Comparison of ENCODE assay signal across 8 cellular contexts in the genomic region with DNA sequence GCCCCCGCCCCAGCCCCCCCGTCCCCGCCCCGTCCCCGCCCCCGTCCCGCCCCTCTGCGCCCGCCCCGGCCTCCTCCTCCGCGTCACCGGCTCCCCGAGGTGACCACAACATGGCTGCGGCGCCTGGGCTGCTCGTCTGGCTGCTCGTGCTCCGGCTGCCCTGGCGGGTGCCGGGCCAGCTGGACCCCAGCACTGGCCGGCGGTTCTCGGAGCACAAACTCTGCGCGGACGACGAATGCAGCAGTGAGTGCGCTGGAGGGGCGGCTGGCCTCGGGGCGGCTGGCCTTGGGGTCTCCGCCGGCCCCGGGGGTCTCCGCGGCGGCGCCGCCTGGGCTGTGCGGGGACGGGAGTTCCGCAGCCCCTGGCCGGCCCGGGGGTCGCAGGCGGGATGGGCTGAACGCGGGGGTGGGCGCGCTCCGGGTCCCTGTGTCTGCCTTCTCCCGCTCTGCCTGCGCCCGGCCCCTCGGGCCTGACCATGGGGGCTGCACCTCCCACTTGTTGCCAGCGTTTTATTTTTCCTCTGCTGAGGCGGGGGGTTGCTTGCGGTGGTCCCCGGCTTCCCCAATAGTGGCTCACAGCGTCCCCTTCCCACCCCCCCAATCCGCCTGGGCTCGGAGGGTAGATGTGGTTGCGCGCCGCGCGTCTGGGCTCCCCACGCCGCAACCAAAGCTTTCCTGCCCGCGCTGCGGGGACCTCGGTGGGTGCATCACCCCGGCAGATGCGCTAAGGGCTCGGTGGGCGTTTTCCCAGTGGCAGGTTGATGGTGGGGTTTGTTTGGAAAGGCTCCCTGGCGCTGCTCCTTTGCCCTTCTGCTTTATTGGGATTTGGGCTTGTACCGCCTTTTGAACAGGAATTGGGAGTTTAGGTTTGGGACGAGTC. TPM values are rescaled to one million over a fixed set of nuclear protein-coding genes. Genes with fewer than 3 reads are reported as not detected.
DNase-seq lines count a peak whose midpoint lies in the region; ATAC-seq and TF ChIP-seq lines count a peak whose summit lies in the region.

Gene MIA3 (plus strand): TSS at position 97 of the 879 bp plus-strand sequence. CDS start 14 bp downstream, at position 111.

- no peak for TF ChIP-seq CTCF in lung (IDR thresholded peaks at IDR 0.05; ENCODE audit: control extremely low read depth, extremely low read depth)

- H2AFZ ChIP-seq in ACC112 (ENCODE audit: low read length, unreplicated experiment): peak within 1 kb of the TSS; percentile 97

- H3K27me3 ChIP-seq in ACC112 (ENCODE audit: insufficient read depth, low read length): 0 out of 2 replicates have a peak, but pooled peaks cover 9% of the 10 kb centered on the region
- peaks cover 24% of the 10 kb centered on the region for H3K27me3 ChIP-seq in ectodermal cell (ENCODE audit: control insufficient read depth, insufficient read depth, low read length, poor library complexity, severe bottlenecking)
- H3K27me3 ChIP-seq in lung (ENCODE audit: control insufficient read depth, insufficient read depth): peaks cover 5% of the 10 kb centered on the region

- TF ChIP-seq POLR2A in GM18526 (IDR thresholded peaks at IDR 0.05; ENCODE audit: extremely low read depth, insufficient read length): peak; percentile 82

- peak within 1 kb of the TSS; percentile 90 for H3K4me3 ChIP-seq in ACC112 (ENCODE audit: low read depth, low read length)
- peak within 1 kb of the TSS; percentile 86 for H3K4me3 ChIP-seq in ectodermal cell (ENCODE audit: insufficient read depth, low read depth, low read length)
- peak within 1 kb of the TSS; percentile 100 for H3K4me3 ChIP-seq in lung

- H3K27ac ChIP-seq in ACC112 (ENCODE audit: low read depth, low read length) (peak within 1 kb of the TSS; percentile 56; the same call in 1 of the 2 replicates), ectodermal cell (ENCODE audit: insufficient read depth, low read depth, low read length, poor library complexity, severe bottlenecking) (no peak within 1 kb of the TSS), lung (ENCODE audit: low read depth in 1 of 2, low read length in 1 of 2) (peak within 1 kb of the TSS; percentile 81 to 97)

- peaks cover 34% of the 10 kb centered on the region for H3K79me2 ChIP-seq in ACC112 (ENCODE audit: control insufficient read depth, insufficient read depth, low read length, unreplicated experiment)

- peak; percentile 46 to 90 for DNase-seq in NCI-H446 (lab: John Stamatoyannopoulos, UW)
- DNase-seq in activated CD4-positive, alpha-beta T cell treated with anti-CD3 and anti-CD28 coated beads, Interleukin-2, amount 50 U/mL, for 4 hours: peak; percentile 21 to 38
- DNase-seq in lung (ENCODE audit: low spot score): peak; percentile 78
- peak; percentile 7 for DNase-seq in stimulated activated CD8-positive, alpha-beta memory T cell treated with anti-CD3 and anti-CD28 coated beads, Interleukin-12 subunit alpha, Interleukin-12 subunit beta, amount 100 ng/mL, for 24 hours (ENCODE audit: extremely low read depth)

- WGBS in ectodermal cell, 2 experiments: 0% methylated on average over 81 of the region's 81 CpGs
- WGBS in lung, 2 donors: 0 to 1% methylated on average over 47 to 81 of the region's 81 CpGs

- peak; percentile 49 for ATAC-seq in HG03045 (IDR thresholded peaks at IDR 0.05; ENCODE audit: unreplicated experiment)
- ATAC-seq in lung (ENCODE audit: insufficient read depth, low FRiP score): peak; percentile 86

- H3K4me1 ChIP-seq in ACC112 (ENCODE audit: control insufficient read depth, insufficient read depth, low read length, unreplicated experiment): peaks cover 6% of the 10 kb centered on the region
- H3K4me1 ChIP-seq in ectodermal cell (ENCODE audit: control insufficient read depth, insufficient read depth, low read length): peaks cover 11% of the 10 kb centered on the region
- peaks cover 0 to 4% of the 10 kb centered on the region in 2 donors for H3K4me1 ChIP-seq in lung (ENCODE audit: control insufficient read depth in 2 of 2, insufficient read depth in 2 of 2, low read length in 2 of 2)

- H3K36me3 ChIP-seq in ACC112 (ENCODE audit: insufficient read depth, low read length) (no peaks in the 10 kb centered on the region), ectodermal cell (ENCODE audit: control insufficient read depth, insufficient read depth, low read length) (peaks cover 3% of the 10 kb centered on the region), lung (ENCODE audit: control insufficient read depth in 2 of 2, insufficient read depth in 2 of 2, low read length in 2 of 2) (peaks cover 0 to 6% of the 10 kb centered on the region in 2 donors)

- H3K9me3 ChIP-seq in ectodermal cell (ENCODE audit: control insufficient read depth, low read length) (no peaks in the 10 kb centered on the region), lung (ENCODE audit: control insufficient read depth in 2 of 2, insufficient read depth in 1 of 2, low read length in 1 of 2) (no peaks in the 10 kb centered on the region)

RNA-seq across cellular contexts. Expression of gene MIA3, which starts in this region (rescaled TPM):
- 60.7 TPM for polyA plus RNA-seq in ectodermal cell (2013, experiment 1 of 4)
- 58.4 TPM for polyA plus RNA-seq in ectodermal cell (2013, experiment 2 of 4)
- polyA plus RNA-seq in ectodermal cell (2013, experiment 3 of 4): 41.5 TPM
- 50.9 TPM for polyA plus RNA-seq in ectodermal cell (2013, experiment 4 of 4)
- 10 to 100 TPM; 54.3 to 69.3 TPM for total RNA-seq in lung
- 10 to 100 TPM; 20.7 to 28.9 TPM for polyA plus RNA-seq in lung

Comparison
In these comparisons a context has a peak if more than half of its experiments do, and no peak if none do; other contexts are left out.
1. DNase-seq: peak in every context shown above with its lines; median percentile 78 in lung; 68 in NCI-H446; 30 in activated CD4-positive, alpha-beta T cell treated with anti-CD3 and anti-CD28 coated beads, Interleukin-2, amount 50 U/mL, for 4 hours; 7 in stimulated activated CD8-positive, alpha-beta memory T cell treated with anti-CD3 and anti-CD28 coated beads, Interleukin-12 subunit alpha, Interleukin-12 subunit beta, amount 100 ng/mL, for 24 hours.